In the genomic region with DNA sequence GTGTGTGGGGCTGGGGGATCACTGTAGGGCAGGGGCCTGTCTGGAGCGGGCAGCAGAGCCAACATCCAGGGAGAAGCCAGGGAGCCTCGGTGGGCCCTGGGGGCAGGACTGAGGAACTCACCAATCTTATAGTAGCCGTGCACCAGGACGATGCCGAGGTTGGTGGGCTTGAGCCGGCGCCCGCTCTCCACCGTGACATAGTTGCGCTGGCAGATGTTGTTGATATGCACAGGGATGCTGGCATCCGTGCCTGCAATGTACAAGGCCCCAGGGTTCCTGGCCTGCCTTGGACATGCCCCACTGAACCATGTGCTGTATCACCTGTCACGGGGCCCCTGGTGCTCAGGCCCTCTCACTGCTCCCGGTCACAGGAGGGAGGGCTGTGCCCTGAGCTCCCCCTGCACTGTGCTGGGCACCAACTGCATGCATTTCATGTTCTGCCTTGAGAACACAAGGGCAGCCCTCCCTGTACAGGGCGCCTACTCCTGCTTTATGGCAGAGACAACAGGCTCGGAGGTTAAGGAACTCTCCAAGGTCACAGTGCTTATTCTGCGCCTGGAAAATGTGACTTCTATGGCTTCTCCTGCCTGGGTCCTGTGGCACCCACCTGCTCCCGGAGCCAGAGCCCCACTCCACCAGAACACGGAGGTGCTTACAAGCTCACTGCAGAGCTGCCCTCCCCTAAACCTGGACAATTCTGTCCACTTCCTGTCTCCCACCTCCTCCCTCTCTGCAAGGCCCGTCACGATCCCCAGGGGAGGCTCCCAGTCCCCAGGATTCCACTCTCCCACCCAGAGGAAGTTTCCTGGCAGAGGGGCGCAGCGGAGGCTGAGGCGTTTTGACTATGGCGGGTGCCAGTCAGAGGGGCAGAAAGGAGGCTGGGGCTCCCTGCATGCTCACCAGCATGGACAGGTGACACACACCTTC, we compare ENCODE assay signal across 20 cellular contexts.
"Had no signal": no experiment of that assay in that cellular context is flagged by ENCODE, and none has a peak within 500 bp of the region (broad histone marks: within the 10 kb centered on the region; RNA-seq: fewer than 3 reads in every experiment).

No MANE protein-coding gene starts in this region.

- DNase-seq: activated CD4-positive, alpha-beta memory T cell treated with anti-CD3 and anti-CD28 coated beads, Interleukin-2, amount 10 ng/mL, durations not matched to agents 7 days and 5 days; activated CD4-positive, alpha-beta T cell treated with anti-CD3 and anti-CD28 coated beads, Interleukin-2, amount 10 ng/mL, durations not matched to agents 24 days and 14 days; activated naive CD4-positive, alpha-beta T cell; activated naive CD8-positive, alpha-beta T cell treated with anti-CD3 and anti-CD28 coated beads, Interleukin-2, amount 10 ng/mL, durations not matched to agents 7 days and 5 days; amygdala; colonic mucosa; dorsolateral prefrontal cortex; head of caudate nucleus; hypothalamus; mesenchymal stem cell; occipital lobe; retina; spleen; stimulated activated CD4-positive, alpha-beta T cell treated with anti-CD3 and anti-CD28 coated beads, Interleukin-4, amount 100 ng/mL, for 24 hours; stimulated activated naive CD8-positive, alpha-beta T cell treated with anti-CD3 and anti-CD28 coated beads, Interleukin-15, Interleukin-2, amounts not matched to agents 100 U/mL and 50 U/mL, for 24 hours; upper lobe of right lung had no signal

- H3K4me3 ChIP-seq: colonic mucosa, dorsolateral prefrontal cortex, gastroesophageal sphincter, spleen, upper lobe of right lung had no signal

- H3K4me3 Mint-ChIP-seq: activated CD4-positive, alpha-beta memory T cell treated with anti-CD3 and anti-CD28 coated beads, Interleukin-2, amount 10 ng/mL, durations not matched to agents 7 days and 5 days; activated CD4-positive, alpha-beta T cell treated with anti-CD3 and anti-CD28 coated beads, Interleukin-2, amount 10 ng/mL, durations not matched to agents 24 days and 14 days; activated naive CD8-positive, alpha-beta T cell treated with anti-CD3 and anti-CD28 coated beads, Interleukin-2, amount 10 ng/mL, durations not matched to agents 7 days and 5 days; T-helper 1 cell treated with Interleukin-12 subunit alpha and Interleukin-12 subunit beta and Interleukin-4 antibody, amounts not matched to agents 30 μg/mL and 1 μg/mL, for 36 hours had no signal

- H3K9me3 Mint-ChIP-seq: activated CD4-positive, alpha-beta memory T cell treated with anti-CD3 and anti-CD28 coated beads, Interleukin-2, amount 10 ng/mL, durations not matched to agents 7 days and 5 days; activated CD4-positive, alpha-beta T cell treated with anti-CD3 and anti-CD28 coated beads, Interleukin-2, amount 10 ng/mL, durations not matched to agents 24 days and 14 days; activated naive CD8-positive, alpha-beta T cell treated with anti-CD3 and anti-CD28 coated beads, Interleukin-2, amount 10 ng/mL, durations not matched to agents 7 days and 5 days; activated T-helper 2 cell treated with anti-CD3 and anti-CD28 coated beads, Interferon-gamma antibody, Interleukin-2, Interleukin-4, amounts not matched to agents 10 μg/mL and 5 μg/mL and 100 μg/mL, durations not matched to agents 14 hours and 24 hours and 36 hours; T-helper 1 cell treated with Interleukin-12 subunit alpha and Interleukin-12 subunit beta and Interleukin-4 antibody, amounts not matched to agents 30 μg/mL and 1 μg/mL, for 36 hours had no signal

- H3K27me3 ChIP-seq: colonic mucosa, dorsolateral prefrontal cortex, gastroesophageal sphincter, spleen, upper lobe of right lung had no signal

- H3K4me1 ChIP-seq: colonic mucosa, gastroesophageal sphincter, spleen, upper lobe of right lung had no signal

- ATAC-seq: activated CD4-positive, CD25-positive, alpha-beta regulatory T cell treated with anti-CD3 and anti-CD28 coated beads, Interleukin-2, amount 50 U/mL, for 24 hours; stimulated activated naive CD8-positive, alpha-beta T cell treated with anti-CD3 and anti-CD28 coated beads, Interleukin-15, Interleukin-2, amounts not matched to agents 100 U/mL and 50 U/mL, for 24 hours; upper lobe of right lung had no signal

- H3K27me3 Mint-ChIP-seq: activated CD4-positive, alpha-beta memory T cell treated with anti-CD3 and anti-CD28 coated beads, Interleukin-2, amount 10 ng/mL, durations not matched to agents 7 days and 5 days; activated CD4-positive, alpha-beta T cell treated with anti-CD3 and anti-CD28 coated beads, Interleukin-2, amount 10 ng/mL, durations not matched to agents 24 days and 14 days; activated naive CD8-positive, alpha-beta T cell treated with anti-CD3 and anti-CD28 coated beads, Interleukin-2, amount 10 ng/mL, durations not matched to agents 7 days and 5 days had no signal

- H3K4me1 Mint-ChIP-seq: activated CD4-positive, alpha-beta memory T cell treated with anti-CD3 and anti-CD28 coated beads, Interleukin-2, amount 10 ng/mL, durations not matched to agents 7 days and 5 days; activated CD4-positive, alpha-beta T cell treated with anti-CD3 and anti-CD28 coated beads, Interleukin-2, amount 10 ng/mL, durations not matched to agents 24 days and 14 days; activated naive CD8-positive, alpha-beta T cell treated with anti-CD3 and anti-CD28 coated beads, Interleukin-2, amount 10 ng/mL, durations not matched to agents 7 days and 5 days had no signal

- H3K27ac ChIP-seq: colonic mucosa, gastroesophageal sphincter, spleen, upper lobe of right lung had no signal

- H3K9me3 ChIP-seq: colonic mucosa, gastroesophageal sphincter, spleen, upper lobe of right lung had no signal

- H3K27ac Mint-ChIP-seq: activated CD4-positive, alpha-beta memory T cell treated with anti-CD3 and anti-CD28 coated beads, Interleukin-2, amount 10 ng/mL, durations not matched to agents 7 days and 5 days; activated CD4-positive, alpha-beta T cell treated with anti-CD3 and anti-CD28 coated beads, Interleukin-2, amount 10 ng/mL, durations not matched to agents 24 days and 14 days; activated naive CD8-positive, alpha-beta T cell treated with anti-CD3 and anti-CD28 coated beads, Interleukin-2, amount 10 ng/mL, durations not matched to agents 7 days and 5 days; activated T-helper 2 cell treated with anti-CD3 and anti-CD28 coated beads, Interferon-gamma antibody, Interleukin-2, Interleukin-4, amounts not matched to agents 10 μg/mL and 5 μg/mL and 100 μg/mL, durations not matched to agents 14 hours and 24 hours and 36 hours; T-helper 1 cell treated with Interleukin-12 subunit alpha and Interleukin-12 subunit beta and Interleukin-4 antibody, amounts not matched to agents 30 μg/mL and 1 μg/mL, for 36 hours had no signal
